ENCODE assay signal across 1 cellular context in the genomic region with DNA sequence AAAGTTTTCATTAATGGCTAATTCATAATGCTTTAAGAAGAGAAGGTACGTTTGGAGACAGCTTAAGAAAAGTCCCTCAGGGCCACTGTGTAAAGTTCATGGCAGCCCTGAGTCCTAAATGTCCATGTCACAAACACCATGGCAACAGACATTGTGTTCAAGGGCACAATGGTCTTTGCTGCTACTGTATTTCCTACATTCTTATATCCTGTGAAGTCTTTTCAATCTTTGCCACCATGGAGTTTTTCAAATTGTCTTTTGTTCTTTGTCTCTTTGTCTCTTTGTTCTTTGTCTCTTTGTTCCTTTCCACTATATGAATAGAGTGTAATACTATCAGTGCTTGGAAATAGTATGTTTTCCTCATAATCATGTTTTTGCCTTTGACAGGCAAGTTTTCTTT.
TF ChIP-seq lines count a peak whose summit lies in the region.

No MANE protein-coding gene starts in this region.

TF ChIP-seq in A549, 52 proteins besides CTCF, POLR2A, EP300 and RAD21:
- TF ChIP-seq ESRRA (IDR thresholded peaks at IDR 0.05; ENCODE audit: borderline replicate concordance, low read length), result no peak
- TF ChIP-seq GATA3 (IDR thresholded peaks at IDR 0.05; ENCODE audit: borderline replicate concordance), result no peak
- TF ChIP-seq POLR2AphosphoS2 (conservative IDR thresholded peaks at IDR 0.05; ENCODE audit: low read length), result no peak
- TF ChIP-seq ZC3H11A (IDR thresholded peaks at IDR 0.05), result no peak
- TF ChIP-seq EHMT2 (IDR thresholded peaks at IDR 0.05; ENCODE audit: low read depth), result no peak
- TF ChIP-seq RNF2 (IDR thresholded peaks at IDR 0.05; ENCODE audit: borderline replicate concordance, low read depth), result no peak
- no peak for TF ChIP-seq CHD2 (IDR thresholded peaks at IDR 0.05; ENCODE audit: low read length, partially characterized antibody)
- TF ChIP-seq MYC (IDR thresholded peaks at IDR 0.05; ENCODE audit: borderline replicate concordance, low read length), result no peak
- TF ChIP-seq MAZ (IDR thresholded peaks at IDR 0.05; ENCODE audit: borderline replicate concordance, low read depth, low read length), result no peak
- TF ChIP-seq SREBF2 (IDR thresholded peaks at IDR 0.05), result no peak
- TF ChIP-seq SMC3 (IDR thresholded peaks at IDR 0.05), result no peak
- TF ChIP-seq RFX5 (IDR thresholded peaks at IDR 0.05), result no peak
- no peak for TF ChIP-seq PHF8 (IDR thresholded peaks at IDR 0.05; ENCODE audit: borderline replicate concordance, low read depth)
- TF ChIP-seq RARB (CRISPR knock-in tag; IDR thresholded peaks at IDR 0.05), result no peak
- no peak for TF ChIP-seq JUN (IDR thresholded peaks at IDR 0.05)
- TF ChIP-seq NPAS2 (CRISPR knock-in tag; IDR thresholded peaks at IDR 0.05; ENCODE audit: borderline replicate concordance), result no peak
- TF ChIP-seq HOXB5 (CRISPR knock-in tag; IDR thresholded peaks at IDR 0.05), result no peak
- no peak for TF ChIP-seq HMGXB4 (CRISPR knock-in tag; IDR thresholded peaks at IDR 0.05; ENCODE audit: borderline replicate concordance)
- TF ChIP-seq TFCP2L1 (CRISPR knock-in tag; IDR thresholded peaks at IDR 0.05), result no peak
- TF ChIP-seq CBX2 (IDR thresholded peaks at IDR 0.05; ENCODE audit: borderline replicate concordance, low read depth), result no peak
